Comparison of ENCODE assay signal across 8 cellular contexts in genomic region chr17:7717756-7718350, GRCh38. TPM values are rescaled to one million over a fixed set of nuclear protein-coding genes. Genes with fewer than 3 reads are reported as not detected.
A peak's percentile ranks its signal among the peaks of the same experiment; 100 is the strongest.
DNase-seq lines count a peak whose midpoint lies in the region; ATAC-seq, FAIRE-seq and TF ChIP-seq lines count a peak whose summit lies in the region.

No MANE protein-coding gene starts in this region.

- H3K36me3 Mint-ChIP-seq in H9 (ENCODE audit: insufficient read depth in 1 of 3, low read depth in 3 of 3): no peaks in the 10 kb centered on the region

- no peak overlapping the region for H3K27ac ChIP-seq in H9 (ENCODE audit: insufficient read length, low read depth, low read length)
- H3K27ac ChIP-seq in Peyer's patch: peak overlapping the region in 1 of 4 donors; percentile 13
- H3K27ac ChIP-seq in endothelial cell of umbilical vein (ENCODE audit: insufficient read depth, low read depth, low read length): no peak overlapping the region
- H3K27ac ChIP-seq in osteoblast (ENCODE audit: low read depth, low read length): no peak overlapping the region

- peaks cover 4% of the 10 kb centered on the region; the same call in 1 of the 2 replicates for H3K4me1 ChIP-seq in H9 (ENCODE audit: insufficient read depth, low read length)
- H3K4me1 ChIP-seq in Peyer's patch: peaks cover 0 to 17% (median 9%) of the 10 kb centered on the region in 4 donors
- H3K4me1 ChIP-seq in endothelial cell of umbilical vein (ENCODE audit: control insufficient read depth, extremely low read depth, insufficient read depth, low read length): peaks cover 5% of the 10 kb centered on the region
- H3K4me1 ChIP-seq in osteoblast (ENCODE audit: insufficient read depth, low read length): peaks cover 16% of the 10 kb centered on the region

- TF ChIP-seq POLR2A in Peyer's patch (IDR thresholded peaks at IDR 0.05) (no peak), endothelial cell of umbilical vein (IDR thresholded peaks at IDR 0.05; ENCODE audit: low read depth, low read length) (no peak), GM18505 (IDR thresholded peaks at IDR 0.05; ENCODE audit: borderline replicate concordance, extremely low read depth, insufficient read depth, insufficient read length) (no peak)

- peaks cover 33 to 54% of the 10 kb centered on the region in 2 experiments for H3K4me1 Mint-ChIP-seq in H9

- H3K9me1 ChIP-seq in endothelial cell of umbilical vein (replicated peaks; ENCODE audit: control insufficient read depth, extremely low read depth, insufficient read depth, low read length): no peaks in the 10 kb centered on the region

- no peak overlapping the region for H2BK120ac ChIP-seq in H9 (ENCODE audit: low read depth, low read length, poor library complexity, severe bottlenecking)

- TF ChIP-seq CTCF in H9 (conservative IDR thresholded peaks at IDR 0.05) (no peak), Peyer's patch (IDR thresholded peaks at IDR 0.05) (no peak), endothelial cell of umbilical vein (IDR thresholded peaks at IDR 0.05; ENCODE audit: extremely low read depth in 1 of 2, insufficient read depth in 1 of 2, low read depth in 1 of 2, low read length in 2 of 2) (no peak), osteoblast (IDR thresholded peaks at IDR 0.05; ENCODE audit: extremely low read depth, low read depth, low read length) (no peak)

- no peak overlapping the region for H2BK5ac ChIP-seq in H9 (ENCODE audit: insufficient read length, low read length)

- H4K5ac ChIP-seq in H9 (ENCODE audit: insufficient read length, low read depth, low read length): no peak overlapping the region

- H3K4me3 Mint-ChIP-seq in H9: peak overlapping the region; percentile 78 to 87

- no CpG with 5 or more reads among the region's 16 CpGs for WGBS in H9 (ENCODE audit: extremely low coverage, insufficient read length, low lambda C conversion rate)

- no peak overlapping the region for H4K8ac ChIP-seq in H9 (replicated peaks; ENCODE audit: insufficient read length, low read depth, low read length)

- H3K9me3 ChIP-seq in H9 (ENCODE audit: control insufficient read depth, low read depth, low read length): no peaks in the 10 kb centered on the region
- no peaks in the 10 kb centered on the region for H3K9me3 ChIP-seq in Peyer's patch
- H3K9me3 ChIP-seq in endothelial cell of umbilical vein (replicated peaks; ENCODE audit: control insufficient read depth, insufficient read depth, low read length): no peaks in the 10 kb centered on the region
- H3K9me3 ChIP-seq in osteoblast (ENCODE audit: low read depth, low read length): no peaks in the 10 kb centered on the region

- no peaks in the 10 kb centered on the region for H3K9me3 Mint-ChIP-seq in H9

- intact Hi-C loops in endothelial cell of umbilical vein (cut with micrococcal nuclease): loop anchor here (1.0 kb wide), 3 partner anchors 13 to 84 kb away; partner anchors contain the start of genes EFNB3 and WRAP53

- peaks cover 59% of the 10 kb centered on the region for H3K27me3 Mint-ChIP-seq in H9 (ENCODE audit: low read depth)

- no peak overlapping the region for H3K56ac ChIP-seq in H9 (ENCODE audit: insufficient read length, low read depth, low read length)

- no peak for FAIRE-seq in endothelial cell of umbilical vein (lab: Jason Lieb, UNC)

- H2AFZ ChIP-seq in H9 (ENCODE audit: low read length) (no peak overlapping the region), endothelial cell of umbilical vein (ENCODE audit: low read depth, low read length) (peak overlapping the region; percentile 98), osteoblast (ENCODE audit: low read length) (peak overlapping the region; percentile 88)

- DNase-seq in H9 (peak; percentile 31), Peyer's patch (no peak), endothelial cell of umbilical vein (ENCODE audit: low read depth, low spot score) (no peak), osteoblast (ENCODE audit: insufficient read length, low spot score, missing footprints) (peak; percentile 79), NCI-H526 treated with DMSO at 0.1 percent for 48 hours (lab: John Stamatoyannopoulos, UW) (no peak), iPS-NIHi11 (ENCODE audit: low spot score) (no peak)

- H3K36me3 ChIP-seq in Peyer's patch (no peaks in the 10 kb centered on the region), endothelial cell of umbilical vein (ENCODE audit: control insufficient read depth in 2 of 2, extremely low read depth in 1 of 2, insufficient read depth in 2 of 2, low read length in 2 of 2) (no peaks in the 10 kb centered on the region), osteoblast (ENCODE audit: insufficient read depth, low read length) (no peaks in the 10 kb centered on the region)

- H2BK20ac ChIP-seq in H9 (ENCODE audit: low read depth, low read length, poor library complexity, severe bottlenecking): no peak overlapping the region

- H3K79me1 ChIP-seq in H9 (ENCODE audit: insufficient read depth, low read depth, low read length, poor library complexity, severe bottlenecking): no peaks in the 10 kb centered on the region

- no peak overlapping the region for H2AK5ac ChIP-seq in H9 (ENCODE audit: insufficient read length, low read length)

- no peak overlapping the region for H2BK12ac ChIP-seq in H9 (ENCODE audit: insufficient read length, low read depth, low read length)

- no peak overlapping the region for H3K27ac Mint-ChIP-seq in H9

- H3K14ac ChIP-seq in H9 (ENCODE audit: insufficient read depth, low read length): no peak overlapping the region

- POLR2A ChIA-PET in endothelial cell of umbilical vein (lab: Charles Lee): no interaction called here

- H3K27me3 ChIP-seq in H9 (ENCODE audit: insufficient read depth, low read length) (no peaks in the 10 kb centered on the region; the same call in 1 of the 2 replicates), Peyer's patch (peaks cover 0 to 5% of the 10 kb centered on the region in 2 donors), endothelial cell of umbilical vein (ENCODE audit: control insufficient read depth in 2 of 2, insufficient read depth in 2 of 2, low read length in 2 of 2) (peaks cover 23 to 32% of the 10 kb centered on the region in 2 experiments), osteoblast (ENCODE audit: insufficient read depth, low read length) (peaks cover 56% of the 10 kb centered on the region)

- CTCF ChIA-PET in endothelial cell of umbilical vein (lab: Charles Lee): interaction anchor here (0.7 to 4.5 kb wide), 9 partner anchors 13 to 324 kb away, joined by 3 to 45 read pairs (median 6); partner anchors contain the start of genes EFNB3, FXR2, SAT2 and TP53

- dilution Hi-C loops in endothelial cell of umbilical vein (cut with MboI; ENCODE audit: extremely low pct_ligation_motif_present, low sequenced_read_pairs): no loop called here

- H4K91ac ChIP-seq in H9 (ENCODE audit: insufficient read length, low read depth, low read length): no peak overlapping the region

- no peaks in the 10 kb centered on the region for H4K20me1 ChIP-seq in H9 (ENCODE audit: control insufficient read depth, insufficient read depth, insufficient read length)
- H4K20me1 ChIP-seq in endothelial cell of umbilical vein (replicated peaks; ENCODE audit: control insufficient read depth, extremely low read depth, insufficient read depth, low read length): no peaks in the 10 kb centered on the region
- H4K20me1 ChIP-seq in osteoblast (ENCODE audit: insufficient read depth, low read length): no peaks in the 10 kb centered on the region

- no peak overlapping the region for H3K23ac ChIP-seq in H9 (ENCODE audit: insufficient read length, low read depth, low read length)

- BruUV-seq in endothelial cell of umbilical vein (replicated peaks; lab: Mats Ljungman, UMichigan): no TSS peak

- no peak overlapping the region for H2BK15ac ChIP-seq in H9 (ENCODE audit: low read depth, low read length)

- peaks cover 8% of the 10 kb centered on the region for H3K23me2 ChIP-seq in H9 (ENCODE audit: insufficient read length, low read depth, low read length, poor library complexity, severe bottlenecking)

- no peak overlapping the region for H3K18ac ChIP-seq in H9 (ENCODE audit: insufficient read length, low read depth, low read length)

- H3K4me3 ChIP-seq in Peyer's patch: peak overlapping the region; percentile 23 to 54 (median 50)
- peak overlapping the region; percentile 53 to 69 (median 63) for H3K4me3 ChIP-seq in endothelial cell of umbilical vein (replicated peaks in 1 of 3; ENCODE audit: insufficient read depth in 1 of 3, low read depth in 1 of 3, low read length in 3 of 3)
- peak overlapping the region; percentile 79 for H3K4me3 ChIP-seq in osteoblast (ENCODE audit: insufficient read depth, low read length)

- ATAC-seq in GM18505 (IDR thresholded peaks at IDR 0.05; ENCODE audit: unreplicated experiment) (no peak), HG03442 (IDR thresholded peaks at IDR 0.05; ENCODE audit: unreplicated experiment) (no peak)

- H3K9ac ChIP-seq in H9 (ENCODE audit: extremely low read depth, insufficient read length, low read length): no peak overlapping the region
- H3K9ac ChIP-seq in endothelial cell of umbilical vein (replicated peaks; ENCODE audit: extremely low read depth, insufficient read depth, low read length): no peak overlapping the region

- H3T11ph ChIP-seq in H9 (ENCODE audit: low read length): no peak overlapping the region

- H3K4ac ChIP-seq in H9 (ENCODE audit: low read depth, low read length): no peak overlapping the region

- H3K79me2 ChIP-seq in H9 (ENCODE audit: insufficient read depth, low read length) (no peaks in the 10 kb centered on the region), endothelial cell of umbilical vein (ENCODE audit: control insufficient read depth, insufficient read depth, low read length) (no peaks in the 10 kb centered on the region), osteoblast (ENCODE audit: insufficient read depth, low read length) (no peaks in the 10 kb centered on the region)

- H3K4me2 ChIP-seq in H9 (ENCODE audit: insufficient read depth, insufficient read length, low read length): peak overlapping the region; percentile 83
- peak overlapping the region; percentile 89 for H3K4me2 ChIP-seq in endothelial cell of umbilical vein (ENCODE audit: insufficient read depth, low read length)
- peak overlapping the region; percentile 76 for H3K4me2 ChIP-seq in osteoblast (ENCODE audit: insufficient read depth, low read length)

RNA-seq across cellular contexts. Expression of gene DNAH2, which starts 0.3 kb away (rescaled TPM):
- total RNA-seq in H9 (2021): 0.15 and 0.22 TPM in 2 replicates
- under 1 TPM in 2 of 4 donors, not detected in 2; 0.18 to 0.83 TPM for total RNA-seq in Peyer's patch
- total RNA-seq in endothelial cell of umbilical vein: 0.11 TPM in 1 of 2 replicates, not detected in the other
- polyA plus RNA-seq in endothelial cell of umbilical vein: 0.06 and 0.10 TPM in 2 replicates
- polyA plus RNA-seq in endothelial cell of umbilical vein (2011; cell fraction: cytosol; rRNA removed): 0.03 and 0.04 TPM in 2 replicates
- polyA plus RNA-seq in endothelial cell of umbilical vein (2011; cell fraction: nucleus; rRNA removed): 0.29 and 0.34 TPM in 2 replicates
- polyA plus RNA-seq in endothelial cell of umbilical vein (2012): 0.07 TPM in 1 of 2 replicates, not detected in the other
- 0.11 and 0.34 TPM in 2 replicates for polyA minus RNA-seq in endothelial cell of umbilical vein
- 1.2 TPM for polyA minus RNA-seq in endothelial cell of umbilical vein (2011; cell fraction: cytosol; rRNA and poly(A)+ RNA removed)
- 0.43 and 1.2 TPM in 2 replicates for polyA minus RNA-seq in endothelial cell of umbilical vein (2011; cell fraction: nucleus; rRNA and poly(A)+ RNA removed)
- under 0.01 and 0.88 TPM in 2 replicates for total RNA-seq in osteoblast

RNA-seq across cellular contexts. Expression of gene EFNB3, which starts 12.9 kb away (rescaled TPM):
- total RNA-seq in H9 (2021): 11.3 and 11.4 TPM in 2 replicates
- total RNA-seq in Peyer's patch: under 1 TPM in 1 of 4 donors, not detected in 3; 0.27 TPM
- 1.1 and 1.4 TPM in 2 replicates for total RNA-seq in endothelial cell of umbilical vein
- 2.9 and 3.1 TPM in 2 replicates for polyA plus RNA-seq in endothelial cell of umbilical vein
- 1.2 and 1.3 TPM in 2 replicates for polyA plus RNA-seq in endothelial cell of umbilical vein (2011; cell fraction: cytosol; rRNA removed)
- polyA plus RNA-seq in endothelial cell of umbilical vein (2011; cell fraction: nucleus; rRNA removed): 2.0 TPM in 2 replicates
- polyA plus RNA-seq in endothelial cell of umbilical vein (2012): 2.1 and 4.1 TPM in 2 replicates
- polyA minus RNA-seq in endothelial cell of umbilical vein: 2.0 and 2.9 TPM in 2 replicates
- polyA minus RNA-seq in endothelial cell of umbilical vein (2011; cell fraction: cytosol; rRNA and poly(A)+ RNA removed): not detected
- polyA minus RNA-seq in endothelial cell of umbilical vein (2011; cell fraction: nucleus; rRNA and poly(A)+ RNA removed): 0.34 and 0.53 TPM in 2 replicates
- total RNA-seq in osteoblast: 1.8 and 2.7 TPM in 2 replicates

RNA-seq across cellular contexts. Expression of gene WRAP53, which starts 29.6 kb away (rescaled TPM):
- total RNA-seq in H9 (2021) (27.0 and 29.8 TPM in 2 replicates), Peyer's patch (1 to 10 TPM; 4.6 to 9.3 (median 6.2) TPM), endothelial cell of umbilical vein (23.7 and 28.0 TPM in 2 replicates), osteoblast (3.5 and 4.3 TPM in 2 replicates)
- 17.9 and 21.8 TPM in 2 replicates for polyA plus RNA-seq in endothelial cell of umbilical vein
- 14.4 and 15.9 TPM in 2 replicates for polyA plus RNA-seq in endothelial cell of umbilical vein (2011; cell fraction: cytosol; rRNA removed)
- polyA plus RNA-seq in endothelial cell of umbilical vein (2011; cell fraction: nucleus; rRNA removed): 16.5 and 16.7 TPM in 2 replicates
- polyA plus RNA-seq in endothelial cell of umbilical vein (2012): 13.6 and 19.2 TPM in 2 replicates
- polyA minus RNA-seq in endothelial cell of umbilical vein: 7.9 and 8.9 TPM in 2 replicates
- polyA minus RNA-seq in endothelial cell of umbilical vein (2011; cell fraction: cytosol; rRNA and poly(A)+ RNA removed): 23.6 TPM
- 4.6 and 4.7 TPM in 2 replicates for polyA minus RNA-seq in endothelial cell of umbilical vein (2011; cell fraction: nucleus; rRNA and poly(A)+ RNA removed)

RNA-seq across cellular contexts. Expression of gene TP53, which starts 30.6 kb away (rescaled TPM):
- 163 and 164 TPM in 2 replicates for total RNA-seq in H9 (2021)
- 10 to 100 TPM; 19.6 to 27.7 (median 25.1) TPM for total RNA-seq in Peyer's patch
- 128 and 138 TPM in 2 replicates for total RNA-seq in endothelial cell of umbilical vein
- polyA plus RNA-seq in endothelial cell of umbilical vein: 82.1 and 85.5 TPM in 2 replicates
- polyA plus RNA-seq in endothelial cell of umbilical vein (2011; cell fraction: cytosol; rRNA removed): 79.5 and 80.1 TPM in 2 replicates
- polyA plus RNA-seq in endothelial cell of umbilical vein (2011; cell fraction: nucleus; rRNA removed): 62.2 and 67.8 TPM in 2 replicates
- 133 and 141 TPM in 2 replicates for polyA plus RNA-seq in endothelial cell of umbilical vein (2012)
- polyA minus RNA-seq in endothelial cell of umbilical vein: 68.4 and 72.1 TPM in 2 replicates
- polyA minus RNA-seq in endothelial cell of umbilical vein (2011; cell fraction: cytosol; rRNA and poly(A)+ RNA removed): 20.2 TPM
- polyA minus RNA-seq in endothelial cell of umbilical vein (2011; cell fraction: nucleus; rRNA and poly(A)+ RNA removed): 29.8 and 33.1 TPM in 2 replicates
- total RNA-seq in osteoblast: 63.9 and 71.3 TPM in 2 replicates

Comparison
In these comparisons a context has a peak if more than half of its experiments do, and no peak if none do; other contexts are left out.
1. DNase-seq: peak in H9 (single experiment) and osteoblast (single experiment); none in Peyer's patch (0 of 3), endothelial cell of umbilical vein (single experiment), NCI-H526 treated with DMSO at 0.1 percent for 48 hours (single experiment) and iPS-NIHi11 (single experiment).
2. Peak in every context shown above with its lines, with median percentiles within 50 percentile points of each other: H3K4me2 ChIP-seq and H3K4me3 ChIP-seq.